Comparison of ENCODE assay signal across 7 cellular contexts in genomic region chr17:57899391-57899790, GRCh38. TPM values are rescaled to one million over a fixed set of nuclear protein-coding genes. Genes with fewer than 3 reads are reported as not detected.
A peak's percentile ranks its signal among the peaks of the same experiment; 100 is the strongest.
DNase-seq lines count a peak whose midpoint lies in the region; ATAC-seq, FAIRE-seq and TF ChIP-seq lines count a peak whose summit lies in the region.

No MANE protein-coding gene starts in this region.

- H2BK120ac ChIP-seq in IMR-90 (ENCODE audit: low read depth, low read length), result peak overlapping the region; percentile 67

- H3K9me3 ChIP-seq in IMR-90 (ENCODE audit: control insufficient read depth, insufficient read depth, low read length) (no peaks in the 10 kb centered on the region), ascending aorta (no peaks in the 10 kb centered on the region), keratinocyte (ENCODE audit: control insufficient read depth, low read depth, low read length) (no peaks in the 10 kb centered on the region), suprapubic skin (no peaks in the 10 kb centered on the region)

- H3K4ac ChIP-seq in IMR-90 (ENCODE audit: low read depth, low read length), result peak overlapping the region; percentile 92

- BruUV-seq in IMR-90 (replicated peaks; lab: Mats Ljungman, UMichigan), result no TSS peak

- H2AFZ ChIP-seq in IMR-90 (replicated peaks; ENCODE audit: low read length, poor library complexity), result peak overlapping the region; percentile 79
- H2AFZ ChIP-seq in keratinocyte (ENCODE audit: control insufficient read depth, low read length), result no peak overlapping the region

- ATAC-seq in IMR-90 (ENCODE audit: low read depth) (peak; percentile 5), HG03280 (IDR thresholded peaks at IDR 0.05; ENCODE audit: unreplicated experiment) (no peak)

- H3K14ac ChIP-seq in IMR-90 (replicated peaks; ENCODE audit: low read depth, low read length), result peak overlapping the region; percentile 78

- peak overlapping the region; percentile 30 for H3K9ac ChIP-seq in IMR-90 (ENCODE audit: low read depth, low read length)
- peak overlapping the region; percentile 46 for H3K9ac ChIP-seq in keratinocyte (ENCODE audit: control insufficient read depth, extremely low read depth, insufficient read depth, low read length)

- H3K79me2 ChIP-seq in keratinocyte (ENCODE audit: control insufficient read depth, insufficient read depth, low read length), result no peaks in the 10 kb centered on the region

- CTCF ChIA-PET in IMR-90 (lab: Yijun Ruan, JAX), result interaction anchor here (1.0 to 1.2 kb wide), 2 partner anchors 41 to 48 kb away, joined by 3 to 5 read pairs; no protein-coding TSS in a partner anchor

- H3K4me1 ChIP-seq in IMR-90 (ENCODE audit: control insufficient read depth, insufficient read depth, low read length) (peaks cover 33% of the 10 kb centered on the region), ascending aorta (peaks cover 16 to 55% of the 10 kb centered on the region in 2 donors), keratinocyte (ENCODE audit: control insufficient read depth, extremely low read depth, insufficient read depth, low read length) (peaks cover 59% of the 10 kb centered on the region), suprapubic skin (peaks cover 83% of the 10 kb centered on the region)

- intact Hi-C loops in IMR-90 (cut with micrococcal nuclease), result no loop called here
- intact Hi-C loops in ascending aorta (cut with DNase I), result loop anchor here (2.0 kb wide), 1 partner anchor 15 kb away; no protein-coding TSS in a partner anchor

- DNase-seq in IMR-90 (no peak), ascending aorta (ENCODE audit: low spot score in 2 of 2) (no peak), keratinocyte (ENCODE audit: low read depth, low spot score) (no peak), suprapubic skin (ENCODE audit: low spot score in 2 of 2) (no peak), frontal cortex (ENCODE audit: low spot score in 2 of 2) (no peak), NCI-H2029 (lab: John Stamatoyannopoulos, UW) (no peak)

- TF ChIP-seq POLR2A in IMR-90 (IDR thresholded peaks at IDR 0.05; ENCODE audit: low read depth, low read length) (no peak), suprapubic skin (IDR thresholded peaks at IDR 0.05) (no peak)

- peak overlapping the region; percentile 73 for H3K27ac ChIP-seq in IMR-90 (ENCODE audit: insufficient read depth, low read length)
- peak overlapping the region; percentile 71 to 79 for H3K27ac ChIP-seq in ascending aorta
- H3K27ac ChIP-seq in keratinocyte (ENCODE audit: control insufficient read depth, insufficient read depth, low read length), result peak overlapping the region; percentile 65
- peak overlapping the region; percentile 85 for H3K27ac ChIP-seq in suprapubic skin

- no peak for TF ChIP-seq EP300 in suprapubic skin (IDR thresholded peaks at IDR 0.05)

- TF ChIP-seq RAD21 in IMR-90 (IDR thresholded peaks at IDR 0.05; ENCODE audit: low read length), result no peak

- peak overlapping the region; percentile 61 to 90 for H4K8ac ChIP-seq in IMR-90 (ENCODE audit: low read depth in 2 of 2, low read length in 2 of 2)

- H3K79me1 ChIP-seq in IMR-90 (ENCODE audit: low read depth in 1 of 2, low read length in 2 of 2), result peaks cover 55 to 79% of the 10 kb centered on the region in 2 experiments

- H2BK5ac ChIP-seq in IMR-90 (ENCODE audit: low read depth, low read length, poor library complexity, severe bottlenecking), result peak overlapping the region; percentile 68

- in situ Hi-C loops in IMR-90 (cut with MboI; ENCODE audit: low sequenced_read_pairs), result no loop called here

- H4K91ac ChIP-seq in IMR-90 (ENCODE audit: insufficient read depth, low read depth, low read length), result peak overlapping the region; percentile 86

- peak overlapping the region; percentile 86; the same call in 1 of the 2 replicates for H3K23ac ChIP-seq in IMR-90 (ENCODE audit: low read depth, low read length)

- H3K9me1 ChIP-seq in IMR-90 (ENCODE audit: insufficient read depth, low read length) (peaks cover 34% of the 10 kb centered on the region), keratinocyte (ENCODE audit: control insufficient read depth, extremely low read depth, insufficient read depth, low read length) (no peaks in the 10 kb centered on the region)

- peak overlapping the region; percentile 52; the same call in 1 of the 2 replicates for H2BK20ac ChIP-seq in IMR-90 (ENCODE audit: low read depth, low read length)

- H3K4me3 ChIP-seq in IMR-90 (ENCODE audit: insufficient read depth, low read depth, low read length), result no peak overlapping the region
- H3K4me3 ChIP-seq in ascending aorta, result no peak overlapping the region
- H3K4me3 ChIP-seq in keratinocyte (ENCODE audit: control insufficient read depth in 2 of 3, extremely low read depth in 1 of 3, insufficient read depth in 2 of 3, low read depth in 1 of 3, low read length in 3 of 3), result no peak overlapping the region
- no peak overlapping the region for H3K4me3 ChIP-seq in suprapubic skin

- H3K27me3 ChIP-seq in IMR-90 (ENCODE audit: control insufficient read depth, insufficient read depth, low read length) (no peaks in the 10 kb centered on the region), ascending aorta (no peaks in the 10 kb centered on the region), keratinocyte (ENCODE audit: control insufficient read depth, extremely low read depth, insufficient read depth, low read length) (no peaks in the 10 kb centered on the region), suprapubic skin (no peaks in the 10 kb centered on the region)

- no peaks in the 10 kb centered on the region for H4K20me1 ChIP-seq in IMR-90 (ENCODE audit: insufficient read depth, low read length)
- H4K20me1 ChIP-seq in keratinocyte (ENCODE audit: control insufficient read depth, extremely low read depth, insufficient read depth, low read length), result no peaks in the 10 kb centered on the region

- H4K5ac ChIP-seq in IMR-90 (ENCODE audit: low read depth, low read length), result peak overlapping the region; percentile 13

- peak overlapping the region; percentile 26 for H3K18ac ChIP-seq in IMR-90 (ENCODE audit: low read depth, low read length)

- no peak overlapping the region for H3K56ac ChIP-seq in IMR-90 (ENCODE audit: extremely low read depth, insufficient read depth, low read length)

- peak overlapping the region; percentile 97 for H2AK5ac ChIP-seq in IMR-90 (ENCODE audit: low read depth, low read length)

- dilution Hi-C loops in IMR-90 (cut with HindIII; ENCODE audit: low sequenced_read_pairs, unreplicated experiment), result no loop called here
- dilution Hi-C loops in keratinocyte (cut with MboI; ENCODE audit: extremely low pct_ligation_motif_present, low sequenced_read_pairs), result no loop called here

- H3K4me2 ChIP-seq in IMR-90 (ENCODE audit: low read depth, low read length), result peak overlapping the region; percentile 5; the same call in 1 of the 2 replicates
- H3K4me2 ChIP-seq in keratinocyte (ENCODE audit: control insufficient read depth, extremely low read depth, insufficient read depth, low read depth, low read length), result peak overlapping the region; percentile 39

- H3K36me3 ChIP-seq in IMR-90 (ENCODE audit: control insufficient read depth, insufficient read depth, low read length), result no peaks in the 10 kb centered on the region
- no peaks in the 10 kb centered on the region for H3K36me3 ChIP-seq in ascending aorta
- H3K36me3 ChIP-seq in keratinocyte (ENCODE audit: control insufficient read depth in 2 of 2, extremely low read depth in 1 of 2, insufficient read depth in 2 of 2, low read length in 2 of 2), result no peaks in the 10 kb centered on the region
- H3K36me3 ChIP-seq in suprapubic skin, result no peaks in the 10 kb centered on the region

- peak overlapping the region; percentile 80 for H2AK9ac ChIP-seq in IMR-90 (replicated peaks; ENCODE audit: low read depth, low read length, poor library complexity)

- H2BK15ac ChIP-seq in IMR-90 (ENCODE audit: low read depth, low read length), result peak overlapping the region; percentile 70; the same call in 1 of the 3 replicates

- WGBS in IMR-90 (ENCODE audit: extremely low coverage in 2 of 2, insufficient read length in 1 of 2), 2 experiments, result 53% methylated on average over 5 of the region's 8 CpGs; no CpG with 5 or more reads in 1 of the 2 experiments
- WGBS in suprapubic skin, result 7% methylated on average over 8 of the region's 8 CpGs

- POLR2A ChIA-PET in IMR-90 (lab: Charles Lee; ENCODE audit: unreplicated experiment), result interaction anchor here (0.8 kb wide), 1 partner anchor 29 kb away, joined by 5 read pairs; no protein-coding TSS in a partner anchor

- TF ChIP-seq CTCF in IMR-90 (conservative IDR thresholded peaks at IDR 0.05; ENCODE audit: low read depth, low read length), result no peak
- no peak for TF ChIP-seq CTCF in ascending aorta (IDR thresholded peaks at IDR 0.05)
- TF ChIP-seq CTCF in keratinocyte (optimal IDR thresholded peaks at IDR 0.05 in 1 of 3, IDR thresholded peaks at IDR 0.05 in 1 of 3, conservative IDR thresholded peaks at IDR 0.05 in 1 of 3; ENCODE audit: extremely low read depth in 1 of 3, insufficient read depth in 2 of 3, low read length in 3 of 3), result no peak
- no peak for TF ChIP-seq CTCF in suprapubic skin (IDR thresholded peaks at IDR 0.05)

- FAIRE-seq in keratinocyte (lab: Jason Lieb, UNC) (peak; percentile 57), frontal cortex (lab: Jason Lieb, UNC) (no peak)

RNA-seq across cellular contexts. Expression of gene MRPS23, which starts 49.5 kb away (rescaled TPM):
- total RNA-seq in IMR-90 (2012; rRNA removed) (37.3 and 41.7 TPM in 2 replicates), ascending aorta (2.0 TPM), suprapubic skin (10 to 100 TPM in 3 of 4 donors, 1 to 10 TPM in 1; 7.4 to 15.2 (median 12.5) TPM), frontal cortex (30.2 TPM)
- polyA plus RNA-seq in IMR-90 (2012; rRNA removed) (22.1 and 23.5 TPM in 2 replicates), keratinocyte (52.8 to 60.2 TPM (median 57.3 TPM) in 3 replicates)
- 22.4 and 35.2 TPM in 2 replicates for polyA plus RNA-seq in IMR-90 (2012; cell fraction: cytosol; rRNA removed)
- polyA plus RNA-seq in IMR-90 (2012; cell fraction: nucleus; rRNA removed; ENCODE audit: low replicate concordance), result 9.9 and 18.3 TPM in 2 replicates
- 45.1 TPM for polyA plus RNA-seq in keratinocyte (2011; ENCODE audit: low read depth)
- 28.0 and 33.1 TPM in 2 replicates for polyA plus RNA-seq in keratinocyte (2011; cell fraction: cytosol; rRNA removed)
- 17.3 and 32.0 TPM in 2 replicates for polyA plus RNA-seq in keratinocyte (2011; cell fraction: nucleus; rRNA removed)
- polyA plus RNA-seq in keratinocyte (2012; ENCODE audit: low replicate concordance), result 52.4 and 69.6 TPM in 2 replicates
- 16.7 to 24.3 TPM (median 24.0 TPM) in 3 replicates for polyA minus RNA-seq in keratinocyte
- 39.9 TPM for polyA minus RNA-seq in keratinocyte (2011; cell fraction: cytosol; rRNA and poly(A)+ RNA removed)
- polyA minus RNA-seq in keratinocyte (2011; cell fraction: nucleus; rRNA and poly(A)+ RNA removed), result 4.7 and 8.2 TPM in 2 replicates

RNA-seq across cellular contexts. Expression of gene CUEDC1, which starts 55.8 kb away (rescaled TPM):
- total RNA-seq in IMR-90 (2012; rRNA removed) (4.1 and 4.2 TPM in 2 replicates), ascending aorta (76.1 TPM), suprapubic skin (10 to 100 TPM in 2 of 4 donors, 1 to 10 TPM in 2; 5.1 to 34.2 (median 12.8) TPM), frontal cortex (6.5 TPM)
- polyA plus RNA-seq in IMR-90 (2012; rRNA removed) (21.2 and 22.6 TPM in 2 replicates), keratinocyte (12.9 to 18.7 TPM (median 14.4 TPM) in 3 replicates)
- polyA plus RNA-seq in IMR-90 (2012; cell fraction: cytosol; rRNA removed), result 16.0 and 18.8 TPM in 2 replicates
- 69.3 and 81.4 TPM in 2 replicates for polyA plus RNA-seq in IMR-90 (2012; cell fraction: nucleus; rRNA removed; ENCODE audit: low replicate concordance)
- polyA plus RNA-seq in keratinocyte (2011; ENCODE audit: low read depth), result 3.6 TPM
- 11.2 and 13.6 TPM in 2 replicates for polyA plus RNA-seq in keratinocyte (2011; cell fraction: cytosol; rRNA removed)
- polyA plus RNA-seq in keratinocyte (2011; cell fraction: nucleus; rRNA removed), result 31.3 and 40.1 TPM in 2 replicates
- polyA plus RNA-seq in keratinocyte (2012; ENCODE audit: low replicate concordance), result 6.4 and 19.7 TPM in 2 replicates
- 13.5 to 25.5 TPM (median 14.4 TPM) in 3 replicates for polyA minus RNA-seq in keratinocyte
- 18.4 TPM for polyA minus RNA-seq in keratinocyte (2011; cell fraction: cytosol; rRNA and poly(A)+ RNA removed)
- polyA minus RNA-seq in keratinocyte (2011; cell fraction: nucleus; rRNA and poly(A)+ RNA removed), result 13.1 and 14.2 TPM in 2 replicates
